In the genomic region with DNA sequence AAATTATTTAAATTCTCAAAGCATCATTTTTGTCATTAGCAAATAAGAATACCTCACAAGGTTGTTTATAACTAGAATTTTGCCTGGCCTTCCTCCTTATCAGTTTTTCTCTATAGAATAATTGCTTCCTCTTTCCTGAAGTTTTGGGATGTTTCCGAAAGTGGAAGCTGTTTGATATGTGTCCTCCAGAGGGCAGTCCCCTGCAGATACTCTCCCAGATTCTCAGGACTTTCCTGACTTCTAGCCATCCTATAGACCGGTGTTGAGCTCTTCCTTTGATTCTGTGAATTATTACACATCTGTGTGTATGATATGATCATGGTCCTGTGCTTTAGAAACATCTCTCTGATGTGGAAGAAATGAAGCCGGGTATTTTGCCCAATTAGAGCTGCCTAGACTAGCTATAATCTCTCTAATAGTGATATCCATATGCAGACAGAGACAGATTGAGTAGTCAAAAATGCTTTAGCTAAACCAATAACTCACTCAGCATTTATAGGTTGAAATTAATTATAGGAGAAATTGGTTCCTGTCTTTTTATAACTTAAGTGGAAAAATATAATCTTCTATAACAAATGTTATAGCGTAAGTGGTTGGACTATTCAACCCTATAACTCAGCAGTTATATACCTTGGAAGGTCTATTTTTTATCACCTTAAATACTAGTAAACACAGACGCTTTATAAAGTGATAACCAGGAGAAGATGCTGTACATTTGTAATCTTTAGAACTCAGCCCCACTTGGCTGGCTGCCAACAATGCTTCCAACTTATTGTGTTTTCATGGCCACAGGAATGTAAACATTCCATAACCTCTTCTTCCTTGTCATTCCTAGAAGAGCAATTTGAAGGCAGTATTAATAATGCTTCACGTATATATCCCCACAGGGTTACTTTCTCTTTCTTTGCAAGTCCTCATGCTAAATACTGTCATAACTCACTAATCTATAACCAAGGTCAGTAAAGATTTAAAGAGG, we compare ENCODE assay signal across 8 cellular contexts.
DNase-seq lines count a peak whose midpoint lies in the region; ATAC-seq and TF ChIP-seq lines count a peak whose summit lies in the region.

No MANE protein-coding gene starts in this region.

- H3K4me2 ChIP-seq in SK-N-SH, result no peak overlapping the region

- no peaks in the 10 kb centered on the region for H3K27me3 ChIP-seq in SK-N-SH (ENCODE audit: insufficient read depth)

- H3K27ac ChIP-seq in 22Rv1 (no peak overlapping the region), SK-N-SH (ENCODE audit: low read depth in 2 of 2, low read length in 1 of 2) (no peak overlapping the region)

- TF ChIP-seq EP300 in SK-N-SH (IDR thresholded peaks at IDR 0.05; ENCODE audit: borderline replicate concordance in 1 of 2, low read depth in 1 of 2, low read length in 1 of 2), result no peak

- DNase-seq in HCEC 1CT (peak; percentile 39), SK-N-SH (peak; percentile 34), glomerular visceral epithelial cell (ENCODE audit: extremely low spot score) (peak; percentile 7), sciatic nerve (ENCODE audit: low spot score) (no peak)
- no peak for DNase-seq in activated naive CD4-positive, alpha-beta T cell (lab: John Stamatoyannopoulos, UW)

- no peak overlapping the region for H3K9ac ChIP-seq in SK-N-SH

- H3K4me1 ChIP-seq in SK-N-SH (ENCODE audit: control insufficient read depth in 1 of 2, insufficient read depth in 2 of 2, low read depth in 1 of 2, low read length in 1 of 2), result no peaks in the 10 kb centered on the region; a peak in 2 of 4 replicates

- TF ChIP-seq CTCF in 22Rv1 (IDR thresholded peaks at IDR 0.05) (peak; percentile 76), SK-N-SH (IDR thresholded peaks at IDR 0.05) (peak; percentile 68)

- H3K36me3 ChIP-seq in SK-N-SH (replicated peaks in 1 of 2; ENCODE audit: control insufficient read depth in 1 of 2, insufficient read depth in 2 of 2, low read length in 1 of 2), result no peaks in the 10 kb centered on the region

- POLR2A ChIA-PET in SK-N-SH (lab: Yijun Ruan, JAX), result no interaction called here

- no peaks in the 10 kb centered on the region for H3K9me3 ChIP-seq in SK-N-SH

- no peak overlapping the region; a peak in 1 of 4 replicates for H3K4me3 ChIP-seq in SK-N-SH (ENCODE audit: low read depth in 2 of 2, low read length in 1 of 2)

- TF ChIP-seq RAD21 in SK-N-SH (IDR thresholded peaks at IDR 0.05; ENCODE audit: low read length), result peak; percentile 75

- WGBS in SK-N-SH (ENCODE audit: low lambda C conversion rate), result 56% methylated on average over 6 of the region's 6 CpGs

- no peak overlapping the region for H2AFZ ChIP-seq in SK-N-SH (ENCODE audit: low read depth)

- H3K9me2 ChIP-seq in SK-N-SH, result no peaks in the 10 kb centered on the region

- intact Hi-C loops in sciatic nerve (cut with DNase I), result no loop called here

- H3F3A ChIP-seq in SK-N-SH (replicated peaks; ENCODE audit: insufficient read depth), result no peaks in the 10 kb centered on the region

- H4K20me1 ChIP-seq in SK-N-SH (ENCODE audit: insufficient read depth), result no peaks in the 10 kb centered on the region

- no peak for ATAC-seq in sciatic nerve
- ATAC-seq in HG02642 (IDR thresholded peaks at IDR 0.05; ENCODE audit: poor library complexity, unreplicated experiment), result no peak
- no peak for ATAC-seq in GM21390 (IDR thresholded peaks at IDR 0.05; ENCODE audit: unreplicated experiment)

- CTCF ChIA-PET in SK-N-SH (lab: Yijun Ruan, JAX), result interaction anchor here (0.6 to 4.2 kb wide), 37 partner anchors 8 to 339 kb away, joined by 3 to 55 read pairs (median 4); a partner anchor contains a TSS

- no peaks in the 10 kb centered on the region for H3K79me2 ChIP-seq in SK-N-SH (ENCODE audit: insufficient read depth)

TF ChIP-seq in SK-N-SH, 30 proteins besides CTCF, POLR2A, EP300 and RAD21:
- TF ChIP-seq SMC3 (IDR thresholded peaks at IDR 0.05; ENCODE audit: low read depth, low read length) (peak; percentile 76), NFIC (IDR thresholded peaks at IDR 0.05; ENCODE audit: borderline replicate concordance) (peak; percentile 67; the same call in 1 of the 2 replicates), NRF1 (IDR thresholded peaks at IDR 0.05; ENCODE audit: low read depth, low read length) (no peak)

Comparison
In these comparisons a context has a peak if more than half of its experiments do, and no peak if none do; other contexts are left out.
1. DNase-seq: peak in HCEC 1CT (single experiment), SK-N-SH (single experiment) and glomerular visceral epithelial cell (single experiment); none in sciatic nerve (single experiment) and activated naive CD4-positive, alpha-beta T cell (0 of 4).